29 cellular contexts compared by ENCODE assay signal in genomic region chr2:203395858-203396257, GRCh38.
"Had no signal": no experiment of that assay in that cellular context is flagged by ENCODE, and none has a peak within 500 bp of the region (broad histone marks: within the 10 kb centered on the region; RNA-seq: fewer than 3 reads in every experiment).

No MANE protein-coding gene starts in this region.

- H3K27ac Mint-ChIP-seq: activated CD4-positive, alpha-beta T cell treated with anti-CD3 and anti-CD28 coated beads, Interleukin-2, amount 10 ng/mL, durations not matched to agents 24 days and 14 days; activated CD8-positive, alpha-beta T cell treated with anti-CD3 and anti-CD28 coated beads, Interleukin-2, amount 10 ng/mL, durations not matched to agents 7 days and 5 days; activated naive CD4-positive, alpha-beta T cell treated with anti-CD3 and anti-CD28 coated beads, Interleukin-2, amount 10 ng/mL, durations not matched to agents 7 days and 5 days; activated naive CD8-positive, alpha-beta T cell; activated naive CD8-positive, alpha-beta T cell treated with anti-CD3 and anti-CD28 coated beads, Interleukin-2, amount 50 U/mL, for 24 hours; T-helper 2 cell treated with Interferon-gamma antibody and Interleukin-4, amounts not matched to agents 5 μg/mL and 100 μg/mL, for 36 hours had no signal

- H3K4me3 ChIP-seq: PC-9 had no signal

- H3K27ac ChIP-seq: KMS-11, PC-9, RWPE1 had no signal

- H3K4me2 ChIP-seq: KMS-11, PC-9 had no signal

- H3K27me3 Mint-ChIP-seq: activated CD4-positive, alpha-beta T cell treated with anti-CD3 and anti-CD28 coated beads, Interleukin-2, amount 10 ng/mL, durations not matched to agents 24 days and 14 days; activated naive CD4-positive, alpha-beta T cell treated with anti-CD3 and anti-CD28 coated beads, Interleukin-2, amount 10 ng/mL, durations not matched to agents 7 days and 5 days; activated naive CD8-positive, alpha-beta T cell; activated naive CD8-positive, alpha-beta T cell treated with anti-CD3 and anti-CD28 coated beads, Interleukin-2, amount 50 U/mL, for 24 hours; brain had no signal

- H3K9ac ChIP-seq: KMS-11 had no signal

- H3K4me1 Mint-ChIP-seq: activated naive CD8-positive, alpha-beta T cell treated with anti-CD3 and anti-CD28 coated beads, Interleukin-2, amount 50 U/mL, for 24 hours had no signal

- H3K9me3 Mint-ChIP-seq: activated naive CD8-positive, alpha-beta T cell treated with anti-CD3 and anti-CD28 coated beads, Interleukin-2, amount 50 U/mL, for 24 hours had no signal

- ATAC-seq: activated CD8-positive, alpha-beta T cell treated with anti-CD3 and anti-CD28 coated beads, Interleukin-2, amount 10 ng/mL, durations not matched to agents 7 days and 5 days; activated naive CD8-positive, alpha-beta T cell treated with anti-CD3 and anti-CD28 coated beads, Interleukin-2, amount 50 U/mL, for 24 hours; activated T-cell treated with anti-CD3 and anti-CD28 coated beads, Interleukin-2, amount 50 U/mL, for 4 hours; Right ventricle myocardium inferior had no signal

- H2AFZ ChIP-seq: PC-9 had no signal

- DNase-seq: activated CD4-positive, alpha-beta T cell treated with anti-CD3 and anti-CD28 coated beads, Interleukin-2, amount 10 ng/mL, durations not matched to agents 24 days and 14 days; activated CD4-positive, alpha-beta T cell treated with anti-CD3 and anti-CD28 coated beads, Interleukin-2, amount 50 U/mL, for 4 hours; activated CD8-positive, alpha-beta T cell treated with anti-CD3 and anti-CD28 coated beads, Interleukin-2, amount 10 ng/mL, durations not matched to agents 7 days and 5 days; activated effector memory CD4-positive, alpha-beta T cell treated with Interleukin-2 at 50 U/mL for 16 hours; activated naive CD4-positive, alpha-beta T cell treated with anti-CD3 and anti-CD28 coated beads, Interleukin-2, amount 10 ng/mL, durations not matched to agents 7 days and 5 days; activated naive CD8-positive, alpha-beta T cell treated with anti-CD3 and anti-CD28 coated beads, Interleukin-2, amount 50 U/mL, for 24 hours; activated T-cell treated with anti-CD3 and anti-CD28 coated beads, Interleukin-2, amount 50 U/mL, for 4 hours; anterior cingulate cortex; caudate nucleus; MM.1S; MV-4-11; NCI-H1092; NCI-H1436 treated with DMSO at 0.1 percent for 48 hours; NCI-H1694 treated with DMSO at 0.1 percent for 48 hours; NCI-H2029; NCI-H2107; NCI-H2171; NCI-H510A; NCI-H526; NCI-H748 treated with DMSO at 0.1 percent for 48 hours; PC-9; SIG-M5; SW 1271 had no signal

- H3K4me3 Mint-ChIP-seq: activated CD4-positive, alpha-beta T cell treated with anti-CD3 and anti-CD28 coated beads, Interleukin-2, amount 10 ng/mL, durations not matched to agents 24 days and 14 days; activated CD8-positive, alpha-beta T cell treated with anti-CD3 and anti-CD28 coated beads, Interleukin-2, amount 10 ng/mL, durations not matched to agents 7 days and 5 days; activated naive CD4-positive, alpha-beta T cell treated with anti-CD3 and anti-CD28 coated beads, Interleukin-2, amount 10 ng/mL, durations not matched to agents 7 days and 5 days; activated naive CD8-positive, alpha-beta T cell; activated naive CD8-positive, alpha-beta T cell treated with anti-CD3 and anti-CD28 coated beads, Interleukin-2, amount 50 U/mL, for 24 hours; activated T-cell treated with anti-CD3 and anti-CD28 coated beads, Interleukin-2, amount 50 U/mL, for 4 hours; brain; T-helper 2 cell treated with Interferon-gamma antibody and Interleukin-4, amounts not matched to agents 5 μg/mL and 100 μg/mL, for 36 hours had no signal
